Comparison of ENCODE assay signal across 8 cellular contexts in genomic region chr20:11585752-11586352, GRCh38.
A peak's percentile ranks its signal among the peaks of the same experiment; 100 is the strongest.
DNase-seq lines count a peak whose midpoint lies in the region; ATAC-seq, FAIRE-seq and TF ChIP-seq lines count a peak whose summit lies in the region.

No MANE protein-coding gene starts in this region.

- no peaks in the 10 kb centered on the region for H3K27me3 Mint-ChIP-seq in GM23338 (ENCODE audit: insufficient read depth, low read depth, poor library complexity)
- no peaks in the 10 kb centered on the region for H3K27me3 Mint-ChIP-seq in neural crest cell (ENCODE audit: low read depth)

- H3K9me3 ChIP-seq in HAP-1: no peaks in the 10 kb centered on the region

- H3K79me2 ChIP-seq in GM23338 (replicated peaks; ENCODE audit: insufficient read depth): no peaks in the 10 kb centered on the region

- no peaks in the 10 kb centered on the region for H3K27me3 ChIP-seq in GM23338 (ENCODE audit: insufficient read depth)
- H3K27me3 ChIP-seq in bronchial epithelial cell (ENCODE audit: control insufficient read depth, insufficient read depth, low read length): no peaks in the 10 kb centered on the region
- H3K27me3 ChIP-seq in HAP-1 (ENCODE audit: low read depth): peaks cover 2% of the 10 kb centered on the region; the same call in 1 of the 2 replicates

- H3K9me3 Mint-ChIP-seq in GM23338 (no peaks in the 10 kb centered on the region; the same call in 2 of the 3 replicates), neural crest cell (peaks cover 4% of the 10 kb centered on the region)

- no peak overlapping the region; the same call in 1 of the 2 replicates for H2AFZ ChIP-seq in GM23338

- H3K4me3 Mint-ChIP-seq in GM23338 (no peak overlapping the region), neural crest cell (no peak overlapping the region)

- DNase-seq in GM23338 (ENCODE audit: low spot score) (peak; percentile 69), NCI-H345 treated with DMSO at 0.1 percent for 48 hours (lab: John Stamatoyannopoulos, UW; ENCODE audit: unreplicated experiment) (peak; percentile 24), bronchial epithelial cell (ENCODE audit: low read depth) (peak; percentile 27), neural crest cell (ENCODE audit: low read depth, low spot score) (no peak), HAP-1 (ENCODE audit: low spot score in 2 of 2) (no peak), dedifferentiated amniotic fluid mesenchymal stem cell (ENCODE audit: extremely low spot score) (no peak), frontal cortex (ENCODE audit: low spot score in 2 of 2) (no peak)

- ATAC-seq in GM23338: peak; percentile 57
- no peak for ATAC-seq in GM19324 (IDR thresholded peaks at IDR 0.05; ENCODE audit: low FRiP score, unreplicated experiment)

- no peak overlapping the region for H3K4me2 ChIP-seq in GM23338

- H3K4me3 ChIP-seq in GM23338 (no peak overlapping the region), bronchial epithelial cell (ENCODE audit: low read depth, low read length) (no peak overlapping the region), HAP-1 (no peak overlapping the region)

- in situ Hi-C loops in HAP-1 (cut with MboI; ENCODE audit: low sequenced_read_pairs): no loop called here

- no peaks in the 10 kb centered on the region for H3F3A ChIP-seq in GM23338 (replicated peaks; ENCODE audit: low read depth)

- H3K27ac Mint-ChIP-seq in GM23338 (no peak overlapping the region), neural crest cell (ENCODE audit: unreplicated experiment) (no peak overlapping the region)

- H3K36me3 Mint-ChIP-seq in GM23338 (ENCODE audit: low read depth) (no peaks in the 10 kb centered on the region; the same call in 2 of the 3 replicates), neural crest cell (ENCODE audit: low read depth) (no peaks in the 10 kb centered on the region)

- peak; percentile 7 for FAIRE-seq in bronchial epithelial cell (lab: Jason Lieb, UNC)
- no peak for FAIRE-seq in frontal cortex (lab: Jason Lieb, UNC)

- no peaks in the 10 kb centered on the region for H3K9me2 ChIP-seq in GM23338 (ENCODE audit: insufficient read depth)

- TF ChIP-seq CTCF in GM23338 (conservative IDR thresholded peaks at IDR 0.05; ENCODE audit: low read depth in 2 of 2): peak; percentile 41 to 44
- TF ChIP-seq CTCF in bronchial epithelial cell (IDR thresholded peaks at IDR 0.05; ENCODE audit: insufficient read depth, low read length, severe bottlenecking): peak; percentile 34
- peak; percentile 74 for TF ChIP-seq CTCF in neural crest cell (conservative IDR thresholded peaks at IDR 0.05)

- H3K4me1 ChIP-seq in GM23338 (ENCODE audit: insufficient read depth) (no peaks in the 10 kb centered on the region), HAP-1 (no peaks in the 10 kb centered on the region)

- H4K20me1 ChIP-seq in GM23338 (replicated peaks; ENCODE audit: insufficient read depth): no peaks in the 10 kb centered on the region

- no peaks in the 10 kb centered on the region for H3K4me1 Mint-ChIP-seq in GM23338
- H3K4me1 Mint-ChIP-seq in neural crest cell: no peaks in the 10 kb centered on the region

- no peaks in the 10 kb centered on the region for H3K36me3 ChIP-seq in GM23338 (ENCODE audit: insufficient read depth)
- H3K36me3 ChIP-seq in bronchial epithelial cell (ENCODE audit: control insufficient read depth, insufficient read depth, low read length): no peaks in the 10 kb centered on the region
- no peaks in the 10 kb centered on the region for H3K36me3 ChIP-seq in HAP-1 (replicated peaks)

- H3K27ac ChIP-seq in GM23338 (ENCODE audit: low read depth): no peak overlapping the region

TF ChIP-seq in GM23338, 12 proteins besides CTCF, POLR2A, EP300 and RAD21 (continues in another document):
- no peak for TF ChIP-seq ZNF114 (CRISPR knock-in tag; IDR thresholded peaks at IDR 0.05)
- no peak for TF ChIP-seq ZNF331 (CRISPR knock-in tag; IDR thresholded peaks at IDR 0.05; ENCODE audit: low read depth)
- TF ChIP-seq ETS1 (IDR thresholded peaks at IDR 0.05): no peak
- no peak for TF ChIP-seq ZNF462 (CRISPR knock-in tag; IDR thresholded peaks at IDR 0.05)
- no peak for TF ChIP-seq NANOG (IDR thresholded peaks at IDR 0.05; ENCODE audit: borderline replicate concordance)
- no peak for TF ChIP-seq CREB1 (CRISPR knock-in tag; IDR thresholded peaks at IDR 0.05; ENCODE audit: low read depth)
- no peak for TF ChIP-seq JUNB (IDR thresholded peaks at IDR 0.05; ENCODE audit: unreplicated experiment)
- no peak for TF ChIP-seq POLR2AphosphoS5 (IDR thresholded peaks at IDR 0.05; ENCODE audit: low read depth)
- TF ChIP-seq STAT1 (IDR thresholded peaks at IDR 0.05; ENCODE audit: unreplicated experiment): no peak
- no peak for TF ChIP-seq EZH2phosphoT487 (IDR thresholded peaks at IDR 0.05; ENCODE audit: unreplicated experiment)

Comparison
In these comparisons a context has a peak if more than half of its experiments do, and no peak if none do; other contexts are left out.
1. DNase-seq: peak in GM23338 (single experiment), NCI-H345 treated with DMSO at 0.1 percent for 48 hours (single experiment) and bronchial epithelial cell (single experiment); none in neural crest cell (single experiment), HAP-1 (0 of 2), dedifferentiated amniotic fluid mesenchymal stem cell (single experiment) and frontal cortex (0 of 2).
2. Peak in every context shown above with its lines, with median percentiles within 50 percentile points of each other: CTCF ChIP-seq.